In the genomic region with DNA sequence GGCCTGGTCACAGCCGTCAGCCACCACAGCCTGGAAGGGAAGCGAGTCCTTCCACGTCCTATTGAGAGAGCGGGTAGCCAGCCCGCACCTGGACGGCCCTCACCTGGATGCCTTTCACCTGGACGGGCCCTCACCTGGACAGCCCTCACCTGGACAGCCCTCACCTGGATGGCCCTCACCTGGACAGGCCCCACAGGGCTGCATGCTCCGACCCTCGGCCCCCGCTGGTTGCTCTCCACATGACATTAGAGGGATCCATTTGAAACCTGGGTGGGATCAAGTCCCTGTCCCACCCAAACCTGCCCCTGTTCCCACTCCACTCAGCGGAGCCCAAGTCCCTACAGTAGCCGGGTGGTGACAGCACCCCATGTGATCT, we compare ENCODE assay signal across 16 cellular contexts. TPM values are rescaled to one million over a fixed set of nuclear protein-coding genes. Genes with fewer than 3 reads are reported as not detected.
"Had no signal": no experiment of that assay in that cellular context is flagged by ENCODE, and none has a peak within 500 bp of the region (broad histone marks: within the 10 kb centered on the region; RNA-seq: fewer than 3 reads in every experiment).

No MANE protein-coding gene starts in this region.

- H3K9me3 Mint-ChIP-seq: memory B cell had no signal

- H3K4me3 Mint-ChIP-seq: activated CD4-positive, alpha-beta T cell treated with anti-CD3 and anti-CD28 coated beads for 36 hours; memory B cell had no signal

- DNase-seq: activated CD4-positive, alpha-beta T cell treated with anti-CD3 and anti-CD28 coated beads for 36 hours; activated CD8-positive, alpha-beta memory T cell treated with anti-CD3 and anti-CD28 coated beads for 24 hours; activated naive CD4-positive, alpha-beta T cell treated with Interleukin-2 at 50 U/mL for 16 hours; amygdala; brain microvascular endothelial cell; stimulated activated CD4-positive, alpha-beta T cell treated with anti-CD3 and anti-CD28 coated beads, Interleukin-15, amount 100 ng/mL, for 24 hours; stimulated activated CD4-positive, alpha-beta T cell treated with anti-CD3 and anti-CD28 coated beads, Interleukin-4, amount 100 ng/mL, for 4 hours; WERI-Rb-1 had no signal

- H3K4me3 ChIP-seq: esophagus muscularis mucosa, pancreas had no signal

- H3K27me3 Mint-ChIP-seq: activated CD4-positive, alpha-beta T cell treated with anti-CD3 and anti-CD28 coated beads for 36 hours had no signal

- ATAC-seq: activated CD4-positive, alpha-beta T cell treated with anti-CD3 and anti-CD28 coated beads for 36 hours; pancreas had no signal

- H3K27ac Mint-ChIP-seq: activated CD4-positive, alpha-beta T cell treated with anti-CD3 and anti-CD28 coated beads for 36 hours; memory B cell had no signal

RNA-seq across cellular contexts. Expression of a gene that starts 27.9 kb away (rescaled TPM):
- total RNA-seq: esophagus muscularis mucosa, fibroblast of villous mesenchyme, SK-MEL-5, skeletal muscle tissue had no signal
- polyA plus RNA-seq: neural cell had no signal

RNA-seq across cellular contexts. Expression of a gene that starts 34.7 kb away (rescaled TPM):
- total RNA-seq: renal cortical epithelial cell, SK-MEL-5 had no signal
- polyA plus RNA-seq: neural cell had no signal

RNA-seq across cellular contexts. Expression of a gene that starts 59.7 kb away (rescaled TPM):
- total RNA-seq: SK-MEL-5 had no signal
- polyA plus RNA-seq: neural cell had no signal
